8 cellular contexts compared by ENCODE assay signal in the genomic region with DNA sequence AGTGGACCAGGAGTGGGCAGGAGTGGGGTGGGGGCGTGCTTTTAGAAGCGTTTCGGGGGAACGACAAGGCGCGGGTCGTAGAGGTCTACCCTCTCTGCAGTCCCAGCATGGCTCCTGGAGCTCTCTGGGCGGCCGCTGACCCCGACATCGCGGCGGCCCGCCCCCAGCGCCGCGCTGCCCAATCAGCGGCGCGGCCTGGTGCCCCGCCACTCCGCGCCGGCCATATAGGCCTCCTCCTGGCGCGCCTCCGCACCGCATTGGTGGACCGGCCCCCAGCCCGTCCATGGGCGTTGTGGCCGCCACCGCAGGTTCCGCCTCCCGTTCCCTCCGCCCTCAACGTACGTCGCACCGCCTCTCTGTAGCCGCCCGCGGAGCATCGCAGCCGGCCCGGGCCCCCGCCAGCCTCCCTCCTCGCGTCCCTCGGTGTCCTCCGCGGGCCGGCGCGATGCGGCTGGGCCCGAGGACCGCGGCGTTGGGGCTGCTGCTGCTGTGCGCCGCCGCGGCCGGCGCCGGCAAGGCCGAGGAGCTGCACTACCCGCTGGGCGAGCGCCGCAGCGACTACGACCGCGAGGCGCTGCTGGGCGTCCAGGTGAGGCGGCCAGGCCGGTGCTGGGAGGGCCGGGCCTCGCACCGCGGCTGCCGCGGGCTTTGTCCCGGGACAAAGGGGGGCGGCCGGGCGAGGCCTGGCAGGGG. TPM values are rescaled to one million over a fixed set of nuclear protein-coding genes. Genes with fewer than 3 reads are reported as not detected.
DNase-seq lines count a peak whose midpoint lies in the region; ATAC-seq and TF ChIP-seq lines count a peak whose summit lies in the region.

A gene with protein sequence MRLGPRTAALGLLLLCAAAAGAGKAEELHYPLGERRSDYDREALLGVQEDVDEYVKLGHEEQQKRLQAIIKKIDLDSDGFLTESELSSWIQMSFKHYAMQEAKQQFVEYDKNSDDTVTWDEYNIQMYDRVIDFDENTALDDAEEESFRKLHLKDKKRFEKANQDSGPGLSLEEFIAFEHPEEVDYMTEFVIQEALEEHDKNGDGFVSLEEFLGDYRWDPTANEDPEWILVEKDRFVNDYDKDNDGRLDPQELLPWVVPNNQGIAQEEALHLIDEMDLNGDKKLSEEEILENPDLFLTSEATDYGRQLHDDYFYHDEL (plus strand): TSS at position 353 of the 693 bp plus-strand sequence. CDS start 93 bp downstream, at position 446.

- peaks cover 4 to 9% of the 10 kb centered on the region in 2 donors for H3K36me3 ChIP-seq in mucosa of rectum (ENCODE audit: control insufficient read depth in 2 of 2, insufficient read depth in 2 of 2, low read length in 2 of 2)

- H3K4me1 Mint-ChIP-seq in activated T-cell treated with anti-CD3 and anti-CD28 coated beads, Interleukin-2, amount 50 U/mL, for 24 hours (ENCODE audit: low read depth): peaks cover 39% of the 10 kb centered on the region

- peak within 1 kb of the TSS; percentile 85 for H3K4me3 Mint-ChIP-seq in activated T-cell treated with anti-CD3 and anti-CD28 coated beads, Interleukin-2, amount 50 U/mL, for 24 hours

- peak within 1 kb of the TSS; percentile 89 to 92 for H3K4me3 ChIP-seq in mucosa of rectum (ENCODE audit: low read length in 2 of 2)

- no peaks in the 10 kb centered on the region for H3K9me3 Mint-ChIP-seq in activated T-cell treated with anti-CD3 and anti-CD28 coated beads, Interleukin-2, amount 50 U/mL, for 24 hours

- peak; percentile 94 for TF ChIP-seq POLR2A in erythroblast (IDR thresholded peaks at IDR 0.05; ENCODE audit: low read length)

- peak; percentile 99 for ATAC-seq in GM21737 (IDR thresholded peaks at IDR 0.05; ENCODE audit: unreplicated experiment)

- peak within 1 kb of the TSS; percentile 77 to 85 for H3K27ac ChIP-seq in mucosa of rectum (ENCODE audit: low read depth in 2 of 2, low read length in 2 of 2)

- H3K9me3 ChIP-seq in mucosa of rectum (ENCODE audit: control insufficient read depth in 2 of 2, low read length in 2 of 2): no peaks in the 10 kb centered on the region

- H3K27ac Mint-ChIP-seq in activated T-cell treated with anti-CD3 and anti-CD28 coated beads, Interleukin-2, amount 50 U/mL, for 24 hours: peak within 1 kb of the TSS; percentile 90

- H3K36me3 Mint-ChIP-seq in activated T-cell treated with anti-CD3 and anti-CD28 coated beads, Interleukin-2, amount 50 U/mL, for 24 hours (ENCODE audit: low read depth): peaks cover 40% of the 10 kb centered on the region

- no peaks in the 10 kb centered on the region for H3K27me3 Mint-ChIP-seq in activated T-cell treated with anti-CD3 and anti-CD28 coated beads, Interleukin-2, amount 50 U/mL, for 24 hours

- H3K9ac ChIP-seq in mucosa of rectum (ENCODE audit: low read depth in 1 of 2, low read length in 2 of 2): peak within 1 kb of the TSS; percentile 80 to 91

- DNase-seq in DMS79 (lab: John Stamatoyannopoulos, UW) (peak; percentile 71), KG1 (lab: John Stamatoyannopoulos, UW) (peak; percentile 89), erythroblast (lab: John Stamatoyannopoulos, UW) (peak; percentile 94 to 96)
- peak; percentile 94 for DNase-seq in activated T-cell treated with anti-CD3 and anti-CD28 coated beads, Interleukin-2, amount 50 U/mL, for 24 hours
- DNase-seq in stimulated activated CD8-positive, alpha-beta memory T cell treated with anti-CD3 and anti-CD28 coated beads, Interleukin-4, amount 100 ng/mL, for 4 hours (ENCODE audit: low read depth in 2 of 2, low spot score in 1 of 2): peak; percentile 72 to 87

- H3K4me1 ChIP-seq in mucosa of rectum (ENCODE audit: control insufficient read depth in 2 of 2, insufficient read depth in 2 of 2, low read length in 2 of 2): peaks cover 9 to 11% of the 10 kb centered on the region in 2 donors

- H3K27me3 ChIP-seq in mucosa of rectum (ENCODE audit: control insufficient read depth in 2 of 2, insufficient read depth in 2 of 2, low read length in 2 of 2): no peaks in the 10 kb centered on the region

TF ChIP-seq in PFSK-1, 5 proteins besides CTCF, POLR2A, EP300 and RAD21:
- TF ChIP-seq TAF1 (IDR thresholded peaks at IDR 0.05; ENCODE audit: borderline replicate concordance, insufficient read depth, low read length): peak; percentile 78
- TF ChIP-seq SIN3A (IDR thresholded peaks at IDR 0.05; ENCODE audit: borderline replicate concordance, insufficient read depth, low read length): no peak
- TF ChIP-seq, protein P1, sequence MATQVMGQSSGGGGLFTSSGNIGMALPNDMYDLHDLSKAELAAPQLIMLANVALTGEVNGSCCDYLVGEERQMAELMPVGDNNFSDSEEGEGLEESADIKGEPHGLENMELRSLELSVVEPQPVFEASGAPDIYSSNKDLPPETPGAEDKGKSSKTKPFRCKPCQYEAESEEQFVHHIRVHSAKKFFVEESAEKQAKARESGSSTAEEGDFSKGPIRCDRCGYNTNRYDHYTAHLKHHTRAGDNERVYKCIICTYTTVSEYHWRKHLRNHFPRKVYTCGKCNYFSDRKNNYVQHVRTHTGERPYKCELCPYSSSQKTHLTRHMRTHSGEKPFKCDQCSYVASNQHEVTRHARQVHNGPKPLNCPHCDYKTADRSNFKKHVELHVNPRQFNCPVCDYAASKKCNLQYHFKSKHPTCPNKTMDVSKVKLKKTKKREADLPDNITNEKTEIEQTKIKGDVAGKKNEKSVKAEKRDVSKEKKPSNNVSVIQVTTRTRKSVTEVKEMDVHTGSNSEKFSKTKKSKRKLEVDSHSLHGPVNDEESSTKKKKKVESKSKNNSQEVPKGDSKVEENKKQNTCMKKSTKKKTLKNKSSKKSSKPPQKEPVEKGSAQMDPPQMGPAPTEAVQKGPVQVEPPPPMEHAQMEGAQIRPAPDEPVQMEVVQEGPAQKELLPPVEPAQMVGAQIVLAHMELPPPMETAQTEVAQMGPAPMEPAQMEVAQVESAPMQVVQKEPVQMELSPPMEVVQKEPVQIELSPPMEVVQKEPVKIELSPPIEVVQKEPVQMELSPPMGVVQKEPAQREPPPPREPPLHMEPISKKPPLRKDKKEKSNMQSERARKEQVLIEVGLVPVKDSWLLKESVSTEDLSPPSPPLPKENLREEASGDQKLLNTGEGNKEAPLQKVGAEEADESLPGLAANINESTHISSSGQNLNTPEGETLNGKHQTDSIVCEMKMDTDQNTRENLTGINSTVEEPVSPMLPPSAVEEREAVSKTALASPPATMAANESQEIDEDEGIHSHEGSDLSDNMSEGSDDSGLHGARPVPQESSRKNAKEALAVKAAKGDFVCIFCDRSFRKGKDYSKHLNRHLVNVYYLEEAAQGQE (IDR thresholded peaks at IDR 0.05; ENCODE audit: insufficient read depth in 1 of 2, low read depth in 2 of 2, low read length in 2 of 2): no peak
- TF ChIP-seq POLR2AphosphoS5 (IDR thresholded peaks at IDR 0.05; ENCODE audit: low read depth, low read length): peak; percentile 85
- peak; percentile 66 for TF ChIP-seq FOXP2 (optimal IDR thresholded peaks at IDR 0.05; ENCODE audit: borderline replicate concordance, extremely low read depth, extremely low read length, insufficient read depth)

RNA-seq across cellular contexts. Expression of the gene that starts here (rescaled TPM):
- polyA plus RNA-seq in PFSK-1 (2012; ENCODE audit: insufficient read length, low read depth): 28.6 TPM

Comparison
In these comparisons a context has a peak if more than half of its experiments do, and no peak if none do; other contexts are left out.
1. Peak in every context shown above with its lines: DNase-seq, ATAC-seq, H3K4me3 ChIP-seq and H3K27ac ChIP-seq.